ENCODE assay signal across 12 cellular contexts in the genomic region with DNA sequence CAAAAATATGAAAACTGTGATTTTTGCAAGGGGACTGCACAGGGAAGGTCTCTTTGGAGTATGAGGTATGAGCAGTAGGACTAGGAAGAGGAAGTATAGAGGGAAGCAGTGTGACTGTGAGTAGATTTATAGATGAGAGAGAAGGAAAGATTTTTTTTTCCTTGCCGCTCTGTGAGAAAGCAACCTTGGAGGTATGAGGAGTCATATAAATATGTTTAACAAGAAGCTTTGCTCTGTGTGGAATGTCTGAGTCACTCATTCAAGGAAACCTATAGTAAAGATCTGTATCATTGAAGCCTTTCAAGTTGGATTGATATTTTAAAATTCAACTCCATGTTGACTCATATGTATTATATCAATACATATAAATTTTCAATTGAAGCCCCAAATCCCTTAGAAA. TPM values are rescaled to one million over a fixed set of nuclear protein-coding genes. Genes with fewer than 3 reads are reported as not detected.
DNase-seq lines count a peak whose midpoint lies in the region; TF ChIP-seq lines count a peak whose summit lies in the region.
"Had no signal": no experiment of that assay in that cellular context is flagged by ENCODE, and none has a peak within 500 bp of the region (broad histone marks: within the 10 kb centered on the region; RNA-seq: fewer than 3 reads in every experiment).

No MANE protein-coding gene starts in this region.

- H3K79me2 ChIP-seq in ACC112 (ENCODE audit: control insufficient read depth, insufficient read depth, low read length, unreplicated experiment): no peaks in the 10 kb centered on the region

- peaks cover 10% of the 10 kb centered on the region for H3K4me1 ChIP-seq in ACC112 (ENCODE audit: control insufficient read depth, insufficient read depth, low read length, unreplicated experiment)
- no peaks in the 10 kb centered on the region for H3K4me1 ChIP-seq in testis
- no peaks in the 10 kb centered on the region for H3K4me1 ChIP-seq in right atrium auricular region

- H3K4me1 Mint-ChIP-seq in HFFc6 (ENCODE audit: low read depth) (peaks cover 38% of the 10 kb centered on the region), type B pancreatic cell (ENCODE audit: unreplicated experiment) (no peaks in the 10 kb centered on the region)
- H3K4me1 Mint-ChIP-seq in activated T-helper 2 cell treated with anti-CD3 and anti-CD28 coated beads, Interferon-gamma antibody, Interleukin-2, Interleukin-4, amounts not matched to agents 10 μg/mL and 5 μg/mL and 100 μg/mL, durations not matched to agents 14 hours and 24 hours and 36 hours (ENCODE audit: low read depth): peaks cover 40% of the 10 kb centered on the region

- H3K4me3 Mint-ChIP-seq in HFFc6 (peak overlapping the region; percentile 28), type B pancreatic cell (no peak overlapping the region)
- no peak overlapping the region for H3K4me3 Mint-ChIP-seq in activated T-helper 2 cell treated with anti-CD3 and anti-CD28 coated beads, Interferon-gamma antibody, Interleukin-2, Interleukin-4, amounts not matched to agents 10 μg/mL and 5 μg/mL and 100 μg/mL, durations not matched to agents 14 hours and 24 hours and 36 hours (ENCODE audit: low read depth)
- H3K4me3 Mint-ChIP-seq: central memory CD8-positive, alpha-beta T cell had no signal

- DNase-seq in HFFc6 (peak; percentile 75), fibroblast of villous mesenchyme (ENCODE audit: low read depth) (peak; percentile 53), testis (no peak), lower leg skin (ENCODE audit: low spot score in 2 of 2) (no peak), type B pancreatic cell (ENCODE audit: extremely low spot score, unreplicated experiment) (no peak), right atrium auricular region (ENCODE audit: low spot score) (no peak)
- DNase-seq in activated T-helper 2 cell treated with anti-CD3 and anti-CD28 coated beads, Interferon-gamma antibody, Interleukin-2, Interleukin-4, amounts not matched to agents 10 μg/mL and 5 μg/mL and 100 μg/mL, durations not matched to agents 14 hours and 24 hours and 36 hours (ENCODE audit: low spot score): no peak
- DNase-seq: C1 segment of cervical spinal cord, left cardiac atrium, NCI-H2029 had no signal

- TF ChIP-seq POLR2A in testis (IDR thresholded peaks at IDR 0.05) (no peak), lower leg skin (IDR thresholded peaks at IDR 0.05) (no peak)

- H3K27ac ChIP-seq in ACC112 (ENCODE audit: low read depth, low read length) (0 out of 2 replicates have a peak overlapping the region, but pooled peaks have one; percentile 32), testis (no peak overlapping the region), right atrium auricular region (no peak overlapping the region)

- H3K27me3 Mint-ChIP-seq in HFFc6 (ENCODE audit: insufficient read depth) (no peaks in the 10 kb centered on the region; the same call in 1 of the 2 replicates), type B pancreatic cell (no peaks in the 10 kb centered on the region)
- no peaks in the 10 kb centered on the region for H3K27me3 Mint-ChIP-seq in activated T-helper 2 cell treated with anti-CD3 and anti-CD28 coated beads, Interferon-gamma antibody, Interleukin-2, Interleukin-4, amounts not matched to agents 10 μg/mL and 5 μg/mL and 100 μg/mL, durations not matched to agents 14 hours and 24 hours and 36 hours (ENCODE audit: low read depth)
- H3K27me3 Mint-ChIP-seq: central memory CD8-positive, alpha-beta T cell had no signal

- H3K4me3 ChIP-seq in ACC112 (ENCODE audit: low read depth, low read length) (no peak overlapping the region), fibroblast of villous mesenchyme (ENCODE audit: low read depth, low read length) (no peak overlapping the region), testis (no peak overlapping the region), lower leg skin (ENCODE audit: low read depth, poor library complexity, severe bottlenecking) (no peak overlapping the region), right atrium auricular region (no peak overlapping the region)

- peak overlapping the region; percentile 71 for H3K27ac Mint-ChIP-seq in HFFc6
- H3K27ac Mint-ChIP-seq in activated T-helper 2 cell treated with anti-CD3 and anti-CD28 coated beads, Interferon-gamma antibody, Interleukin-2, Interleukin-4, amounts not matched to agents 10 μg/mL and 5 μg/mL and 100 μg/mL, durations not matched to agents 14 hours and 24 hours and 36 hours: peak overlapping the region; percentile 52
- H3K27ac Mint-ChIP-seq in type B pancreatic cell: no peak overlapping the region

- H3K36me3 Mint-ChIP-seq in HFFc6 (ENCODE audit: low read depth): no peaks in the 10 kb centered on the region
- H3K36me3 Mint-ChIP-seq in activated T-helper 2 cell treated with anti-CD3 and anti-CD28 coated beads, Interferon-gamma antibody, Interleukin-2, Interleukin-4, amounts not matched to agents 10 μg/mL and 5 μg/mL and 100 μg/mL, durations not matched to agents 14 hours and 24 hours and 36 hours (ENCODE audit: low read depth): peaks cover 52% of the 10 kb centered on the region
- peaks cover 7% of the 10 kb centered on the region for H3K36me3 Mint-ChIP-seq in type B pancreatic cell

- WGBS in testis, 2 donors: 0% methylated on average over 1 of the region's 1 CpG
- WGBS in lower leg skin, 2 donors: 2 to 73% methylated on average over 1 of the region's 1 CpG

- no peaks in the 10 kb centered on the region for H3K27me3 ChIP-seq in ACC112 (ENCODE audit: insufficient read depth, low read length)
- H3K27me3 ChIP-seq in testis: no peaks in the 10 kb centered on the region
- H3K27me3 ChIP-seq in right atrium auricular region: no peaks in the 10 kb centered on the region

- H3K9me3 ChIP-seq in testis (no peaks in the 10 kb centered on the region), right atrium auricular region (no peaks in the 10 kb centered on the region)

- no peak overlapping the region for H2AFZ ChIP-seq in ACC112 (ENCODE audit: low read length, unreplicated experiment)

- TF ChIP-seq CTCF in HFFc6 (IDR thresholded peaks at IDR 0.05): no peak
- no peak for TF ChIP-seq CTCF in fibroblast of villous mesenchyme (IDR thresholded peaks at IDR 0.05; ENCODE audit: insufficient read depth, low read depth, low read length)
- no peak for TF ChIP-seq CTCF in testis (IDR thresholded peaks at IDR 0.05)
- no peak for TF ChIP-seq CTCF in lower leg skin (IDR thresholded peaks at IDR 0.05)
- no peak for TF ChIP-seq CTCF in type B pancreatic cell (conservative IDR thresholded peaks at IDR 0.05)
- no peak for TF ChIP-seq CTCF in right atrium auricular region (IDR thresholded peaks at IDR 0.05)

- intact Hi-C loops in activated T-helper 2 cell treated with anti-CD3 and anti-CD28 coated beads, Interferon-gamma antibody, Interleukin-2, Interleukin-4, amounts not matched to agents 10 μg/mL and 5 μg/mL and 100 μg/mL, durations not matched to agents 14 hours and 24 hours and 36 hours (cut with micrococcal nuclease): loop anchor here (5.0 kb wide), 2 partner anchors 41 to 201 kb away; partner anchors contain the start of genes ARFIP2, CAVIN3 and TIMM10B
- intact Hi-C loops in testis (cut with DNase I; ENCODE audit: low total_unique reads) (no loop called here), lower leg skin (cut with DNase I; ENCODE audit: low total_unique reads) (no loop called here)

- no peaks in the 10 kb centered on the region for H3K9me3 Mint-ChIP-seq in HFFc6
- no peaks in the 10 kb centered on the region for H3K9me3 Mint-ChIP-seq in activated T-helper 2 cell treated with anti-CD3 and anti-CD28 coated beads, Interferon-gamma antibody, Interleukin-2, Interleukin-4, amounts not matched to agents 10 μg/mL and 5 μg/mL and 100 μg/mL, durations not matched to agents 14 hours and 24 hours and 36 hours
- H3K9me3 Mint-ChIP-seq in type B pancreatic cell: no peaks in the 10 kb centered on the region
- H3K9me3 Mint-ChIP-seq: central memory CD8-positive, alpha-beta T cell had no signal

- H3K36me3 ChIP-seq in ACC112 (ENCODE audit: insufficient read depth, low read length) (peaks cover 9% of the 10 kb centered on the region; the same call in 1 of the 2 replicates), testis (ENCODE audit: low read depth, missing control alignments) (no peaks in the 10 kb centered on the region), right atrium auricular region (no peaks in the 10 kb centered on the region)

RNA-seq across cellular contexts. Expression of gene DNHD1, which starts 26.2 kb away (rescaled TPM):
- 1 to 10 TPM; 1.4 to 2.3 (median 1.6) TPM for total RNA-seq in HFFc6 (2021; fragmentation: NEBNext Ultra II Directional; extraction: Animal tissue kit (Norgen Biotek cat#: 25700))
- total RNA-seq in activated T-helper 2 cell treated with anti-CD3 and anti-CD28 coated beads, Interferon-gamma antibody, Interleukin-2, Interleukin-4, amounts not matched to agents 10 μg/mL and 5 μg/mL and 100 μg/mL, durations not matched to agents 14 hours and 24 hours and 36 hours: 27.5 and 28.8 TPM in 2 replicates
- 6.1 and 7.3 TPM in 2 replicates for total RNA-seq in fibroblast of villous mesenchyme
- total RNA-seq in testis: 100 to 1,000 TPM in 1 of 2 donors, 10 to 100 TPM in 1; 66.3 to 103 TPM
- 83.2 TPM for polyA plus RNA-seq in testis (ENCODE audit: insufficient read depth, low read depth, low replicate concordance)
- 10 to 100 TPM in 2 of 4 donors, 1 to 10 TPM in 2; 5.9 to 13.6 (median 8.4) TPM for total RNA-seq in lower leg skin
- total RNA-seq in type B pancreatic cell (ENCODE audit: low replicate concordance): 5.6 and 9.9 TPM in 2 replicates
- 1 to 10 TPM; 4.4 to 4.8 TPM for total RNA-seq in right atrium auricular region

RNA-seq across cellular contexts. Expression of gene TIMM10B, which starts 42.0 kb away (rescaled TPM):
- 10 to 100 TPM; 29.0 to 39.3 (median 31.0) TPM for total RNA-seq in HFFc6 (2021; fragmentation: NEBNext Ultra II Directional; extraction: Animal tissue kit (Norgen Biotek cat#: 25700))
- 42.9 and 43.0 TPM in 2 replicates for total RNA-seq in activated T-helper 2 cell treated with anti-CD3 and anti-CD28 coated beads, Interferon-gamma antibody, Interleukin-2, Interleukin-4, amounts not matched to agents 10 μg/mL and 5 μg/mL and 100 μg/mL, durations not matched to agents 14 hours and 24 hours and 36 hours
- total RNA-seq in fibroblast of villous mesenchyme (44.1 and 49.7 TPM in 2 replicates), testis (10 to 100 TPM; 49.1 to 55.1 TPM), lower leg skin (10 to 100 TPM; 20.1 to 28.0 (median 21.9) TPM), type B pancreatic cell (ENCODE audit: low replicate concordance) (31.2 and 35.7 TPM in 2 replicates), right atrium auricular region (10 to 100 TPM; 19.8 to 22.6 TPM)
- 37.0 TPM for polyA plus RNA-seq in testis (ENCODE audit: insufficient read depth, low read depth, low replicate concordance)

RNA-seq across cellular contexts. Expression of gene ARFIP2, which starts 42.1 kb away (rescaled TPM):
- 10 to 100 TPM; 60.9 to 72.4 (median 67.7) TPM for total RNA-seq in HFFc6 (2021; fragmentation: NEBNext Ultra II Directional; extraction: Animal tissue kit (Norgen Biotek cat#: 25700))
- 46.8 and 48.6 TPM in 2 replicates for total RNA-seq in activated T-helper 2 cell treated with anti-CD3 and anti-CD28 coated beads, Interferon-gamma antibody, Interleukin-2, Interleukin-4, amounts not matched to agents 10 μg/mL and 5 μg/mL and 100 μg/mL, durations not matched to agents 14 hours and 24 hours and 36 hours
- 61.2 and 66.9 TPM in 2 replicates for total RNA-seq in fibroblast of villous mesenchyme
- total RNA-seq in testis: 10 to 100 TPM; 70.2 to 80.1 TPM
- 56.1 TPM for polyA plus RNA-seq in testis (ENCODE audit: insufficient read depth, low read depth, low replicate concordance)
- total RNA-seq in lower leg skin: 10 to 100 TPM; 56.6 to 77.5 (median 63.9) TPM
- total RNA-seq in type B pancreatic cell (ENCODE audit: low replicate concordance): 60.9 and 77.3 TPM in 2 replicates
- total RNA-seq in right atrium auricular region: 10 to 100 TPM; 19.2 to 34.1 TPM

RNA-seq across cellular contexts. Expression of gene TRIM3, which starts 49.5 kb away (rescaled TPM):
- 10 to 100 TPM; 14.3 to 19.1 (median 17.4) TPM for total RNA-seq in HFFc6 (2021; fragmentation: NEBNext Ultra II Directional; extraction: Animal tissue kit (Norgen Biotek cat#: 25700))
- total RNA-seq in activated T-helper 2 cell treated with anti-CD3 and anti-CD28 coated beads, Interferon-gamma antibody, Interleukin-2, Interleukin-4, amounts not matched to agents 10 μg/mL and 5 μg/mL and 100 μg/mL, durations not matched to agents 14 hours and 24 hours and 36 hours: 3.6 and 6.8 TPM in 2 replicates
- total RNA-seq in fibroblast of villous mesenchyme (22.0 and 23.5 TPM in 2 replicates), testis (10 to 100 TPM; 29.4 TPM), lower leg skin (10 to 100 TPM; 19.2 to 24.1 (median 22.4) TPM), type B pancreatic cell (ENCODE audit: low replicate concordance) (15.6 and 22.9 TPM in 2 replicates), right atrium auricular region (10 to 100 TPM in 1 of 2 donors, 1 to 10 TPM in 1; 7.1 to 19.5 TPM)
- 15.0 TPM for polyA plus RNA-seq in testis (ENCODE audit: insufficient read depth, low read depth, low replicate concordance)

Comparison
In these comparisons a context has a peak if more than half of its experiments do, and no peak if none do; other contexts are left out.
1. DNase-seq: peak in HFFc6 (single experiment) and fibroblast of villous mesenchyme (single experiment); none in activated T-helper 2 cell treated with anti-CD3 and anti-CD28 coated beads, Interferon-gamma antibody, Interleukin-2, Interleukin-4, amounts not matched to agents 10 μg/mL and 5 μg/mL and 100 μg/mL, durations not matched to agents 14 hours and 24 hours and 36 hours (single experiment), testis (single experiment), lower leg skin (0 of 2), type B pancreatic cell (single experiment) and right atrium auricular region (single experiment).